1 cellular context compared by ENCODE assay signal in the genomic region with DNA sequence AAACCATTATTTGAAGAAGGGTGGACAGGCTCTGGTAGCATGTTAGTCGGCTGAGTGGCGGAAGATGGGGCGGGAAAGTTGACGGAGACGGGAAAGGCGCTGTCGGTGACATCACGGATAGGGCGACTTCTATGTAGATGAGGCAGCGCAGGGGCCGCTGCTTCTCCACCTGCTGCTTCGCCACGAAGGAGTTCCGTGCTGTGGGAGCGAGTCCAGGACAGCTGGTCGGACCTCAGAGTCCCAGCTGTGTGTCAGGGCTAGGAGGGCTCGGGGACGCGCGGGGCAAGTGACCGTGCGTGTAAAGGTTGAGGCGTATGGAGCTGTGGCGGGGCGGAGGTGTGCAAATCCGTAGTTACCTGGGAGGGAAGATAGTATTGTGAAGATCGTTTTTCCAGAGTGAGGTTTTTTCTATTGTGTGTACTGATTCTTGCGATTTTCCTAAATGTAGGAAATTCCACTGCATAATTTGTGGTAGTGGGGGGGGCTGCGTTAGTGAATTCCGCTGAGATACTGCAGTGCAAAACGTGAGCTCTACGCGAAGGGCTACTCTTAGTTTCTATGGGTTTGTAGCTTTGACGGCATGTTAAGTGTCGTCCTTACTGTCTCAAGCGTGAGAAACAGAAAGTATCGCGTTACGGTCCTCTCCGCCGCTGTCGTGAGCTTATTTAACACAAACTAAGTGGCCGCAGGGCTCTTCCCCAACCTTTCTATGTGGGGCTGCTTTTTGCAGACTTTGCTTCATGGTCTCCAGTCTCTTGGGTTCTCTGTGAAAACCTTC.
TF ChIP-seq lines count a peak whose summit lies in the region.

No MANE protein-coding gene starts in this region.

TF ChIP-seq in HepG2, 621 proteins besides CTCF, POLR2A, EP300 and RAD21 (continued from another document and continues in another):
- TF ChIP-seq, protein P1, sequence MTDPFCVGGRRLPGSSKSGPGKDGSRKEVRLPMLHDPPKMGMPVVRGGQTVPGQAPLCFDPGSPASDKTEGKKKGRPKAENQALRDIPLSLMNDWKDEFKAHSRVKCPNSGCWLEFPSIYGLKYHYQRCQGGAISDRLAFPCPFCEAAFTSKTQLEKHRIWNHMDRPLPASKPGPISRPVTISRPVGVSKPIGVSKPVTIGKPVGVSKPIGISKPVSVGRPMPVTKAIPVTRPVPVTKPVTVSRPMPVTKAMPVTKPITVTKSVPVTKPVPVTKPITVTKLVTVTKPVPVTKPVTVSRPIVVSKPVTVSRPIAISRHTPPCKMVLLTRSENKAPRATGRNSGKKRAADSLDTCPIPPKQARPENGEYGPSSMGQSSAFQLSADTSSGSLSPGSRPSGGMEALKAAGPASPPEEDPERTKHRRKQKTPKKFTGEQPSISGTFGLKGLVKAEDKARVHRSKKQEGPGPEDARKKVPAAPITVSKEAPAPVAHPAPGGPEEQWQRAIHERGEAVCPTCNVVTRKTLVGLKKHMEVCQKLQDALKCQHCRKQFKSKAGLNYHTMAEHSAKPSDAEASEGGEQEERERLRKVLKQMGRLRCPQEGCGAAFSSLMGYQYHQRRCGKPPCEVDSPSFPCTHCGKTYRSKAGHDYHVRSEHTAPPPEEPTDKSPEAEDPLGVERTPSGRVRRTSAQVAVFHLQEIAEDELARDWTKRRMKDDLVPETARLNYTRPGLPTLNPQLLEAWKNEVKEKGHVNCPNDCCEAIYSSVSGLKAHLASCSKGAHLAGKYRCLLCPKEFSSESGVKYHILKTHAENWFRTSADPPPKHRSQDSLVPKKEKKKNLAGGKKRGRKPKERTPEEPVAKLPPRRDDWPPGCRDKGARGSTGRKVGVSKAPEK (CRISPR knock-in tag; IDR thresholded peaks at IDR 0.05; ENCODE audit: borderline replicate concordance): peak; percentile 33; the same call in 1 of the 2 replicates
- TF ChIP-seq KDM3A (CRISPR knock-in tag; IDR thresholded peaks at IDR 0.05; ENCODE audit: low read depth): no peak
- no peak for TF ChIP-seq KLF16 (CRISPR knock-in tag; IDR thresholded peaks at IDR 0.05)
- no peak for TF ChIP-seq NR1H2 (CRISPR knock-in tag; IDR thresholded peaks at IDR 0.05; ENCODE audit: borderline replicate concordance, low read depth)
- no peak for TF ChIP-seq IRF2 (CRISPR knock-in tag; IDR thresholded peaks at IDR 0.05)
- no peak for TF ChIP-seq ZEB1 (IDR thresholded peaks at IDR 0.05; ENCODE audit: insufficient replicate concordance, low read depth)
- TF ChIP-seq, protein P2, sequence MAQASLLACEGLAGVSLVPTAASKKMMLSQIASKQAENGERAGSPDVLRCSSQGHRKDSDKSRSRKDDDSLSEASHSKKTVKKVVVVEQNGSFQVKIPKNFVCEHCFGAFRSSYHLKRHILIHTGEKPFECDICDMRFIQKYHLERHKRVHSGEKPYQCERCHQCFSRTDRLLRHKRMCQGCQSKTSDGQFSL (CRISPR knock-in tag; IDR thresholded peaks at IDR 0.05): peak; percentile 83; the same call in 1 of the 2 replicates
- TF ChIP-seq, protein P3, sequence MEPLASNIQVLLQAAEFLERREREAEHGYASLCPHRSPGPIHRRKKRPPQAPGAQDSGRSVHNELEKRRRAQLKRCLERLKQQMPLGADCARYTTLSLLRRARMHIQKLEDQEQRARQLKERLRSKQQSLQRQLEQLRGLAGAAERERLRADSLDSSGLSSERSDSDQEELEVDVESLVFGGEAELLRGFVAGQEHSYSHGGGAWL (CRISPR knock-in tag; IDR thresholded peaks at IDR 0.05): no peak
- peak; percentile 6 for TF ChIP-seq ASH2L (IDR thresholded peaks at IDR 0.05; ENCODE audit: insufficient read length, low read depth, low read length)
- TF ChIP-seq MYNN (CRISPR knock-in tag; IDR thresholded peaks at IDR 0.05; ENCODE audit: low read depth): no peak
- TF ChIP-seq, protein P4, sequence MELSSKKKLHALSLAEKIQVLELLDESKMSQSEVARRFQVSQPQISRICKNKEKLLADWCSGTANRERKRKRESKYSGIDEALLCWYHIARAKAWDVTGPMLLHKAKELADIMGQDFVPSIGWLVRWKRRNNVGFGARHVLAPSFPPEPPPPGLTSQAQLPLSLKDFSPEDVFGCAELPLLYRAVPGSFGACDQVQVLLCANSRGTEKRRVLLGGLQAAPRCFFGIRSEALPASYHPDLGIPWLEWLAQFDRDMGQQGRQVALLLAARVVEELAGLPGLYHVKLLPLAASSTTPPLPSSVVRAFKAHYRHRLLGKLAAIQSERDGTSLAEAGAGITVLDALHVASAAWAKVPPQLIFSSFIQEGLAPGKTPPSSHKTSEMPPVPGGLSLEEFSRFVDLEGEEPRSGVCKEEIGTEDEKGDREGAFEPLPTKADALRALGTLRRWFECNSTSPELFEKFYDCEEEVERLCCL (CRISPR knock-in tag; IDR thresholded peaks at IDR 0.05; ENCODE audit: borderline replicate concordance): no peak
- TF ChIP-seq, protein P5, sequence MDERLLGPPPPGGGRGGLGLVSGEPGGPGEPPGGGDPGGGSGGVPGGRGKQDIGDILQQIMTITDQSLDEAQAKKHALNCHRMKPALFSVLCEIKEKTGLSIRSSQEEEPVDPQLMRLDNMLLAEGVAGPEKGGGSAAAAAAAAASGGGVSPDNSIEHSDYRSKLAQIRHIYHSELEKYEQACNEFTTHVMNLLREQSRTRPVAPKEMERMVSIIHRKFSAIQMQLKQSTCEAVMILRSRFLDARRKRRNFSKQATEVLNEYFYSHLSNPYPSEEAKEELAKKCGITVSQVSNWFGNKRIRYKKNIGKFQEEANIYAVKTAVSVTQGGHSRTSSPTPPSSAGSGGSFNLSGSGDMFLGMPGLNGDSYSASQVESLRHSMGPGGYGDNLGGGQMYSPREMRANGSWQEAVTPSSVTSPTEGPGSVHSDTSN (CRISPR knock-in tag; IDR thresholded peaks at IDR 0.05): no peak
- TF ChIP-seq ARNTL (CRISPR knock-in tag; IDR thresholded peaks at IDR 0.05): no peak
- no peak for TF ChIP-seq SMAD1 (CRISPR knock-in tag; IDR thresholded peaks at IDR 0.05; ENCODE audit: borderline replicate concordance, low read depth)
- TF ChIP-seq, protein P6, sequence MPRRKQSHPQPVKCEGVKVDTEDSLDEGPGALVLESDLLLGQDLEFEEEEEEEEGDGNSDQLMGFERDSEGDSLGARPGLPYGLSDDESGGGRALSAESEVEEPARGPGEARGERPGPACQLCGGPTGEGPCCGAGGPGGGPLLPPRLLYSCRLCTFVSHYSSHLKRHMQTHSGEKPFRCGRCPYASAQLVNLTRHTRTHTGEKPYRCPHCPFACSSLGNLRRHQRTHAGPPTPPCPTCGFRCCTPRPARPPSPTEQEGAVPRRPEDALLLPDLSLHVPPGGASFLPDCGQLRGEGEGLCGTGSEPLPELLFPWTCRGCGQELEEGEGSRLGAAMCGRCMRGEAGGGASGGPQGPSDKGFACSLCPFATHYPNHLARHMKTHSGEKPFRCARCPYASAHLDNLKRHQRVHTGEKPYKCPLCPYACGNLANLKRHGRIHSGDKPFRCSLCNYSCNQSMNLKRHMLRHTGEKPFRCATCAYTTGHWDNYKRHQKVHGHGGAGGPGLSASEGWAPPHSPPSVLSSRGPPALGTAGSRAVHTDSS (CRISPR knock-in tag; conservative IDR thresholded peaks at IDR 0.05): no peak
- no peak for TF ChIP-seq PHF5A (CRISPR knock-in tag; IDR thresholded peaks at IDR 0.05; ENCODE audit: low read depth, unreplicated experiment)
- no peak for TF ChIP-seq SPEN (CRISPR knock-in tag; IDR thresholded peaks at IDR 0.05; ENCODE audit: low read depth)
- TF ChIP-seq ATF1 (CRISPR knock-in tag; IDR thresholded peaks at IDR 0.05): peak; percentile 66; the same call in 1 of the 2 replicates
- no peak for TF ChIP-seq ZNF441 (CRISPR knock-in tag; IDR thresholded peaks at IDR 0.05; ENCODE audit: borderline replicate concordance)
- no peak for TF ChIP-seq MIXL1 (CRISPR knock-in tag; IDR thresholded peaks at IDR 0.05)
- TF ChIP-seq, protein P7, sequence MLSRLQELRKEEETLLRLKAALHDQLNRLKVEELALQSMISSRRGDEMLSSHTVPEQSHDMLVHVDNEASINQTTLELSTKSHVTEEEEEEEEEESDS (CRISPR knock-in tag; IDR thresholded peaks at IDR 0.05; ENCODE audit: borderline replicate concordance): peak; percentile 99
- TF ChIP-seq NCOA2 (CRISPR knock-in tag; IDR thresholded peaks at IDR 0.05): no peak
- TF ChIP-seq ZNF501 (CRISPR knock-in tag; IDR thresholded peaks at IDR 0.05): no peak
- no peak for TF ChIP-seq FOXO1 (CRISPR knock-in tag; IDR thresholded peaks at IDR 0.05)
- TF ChIP-seq, protein P8, sequence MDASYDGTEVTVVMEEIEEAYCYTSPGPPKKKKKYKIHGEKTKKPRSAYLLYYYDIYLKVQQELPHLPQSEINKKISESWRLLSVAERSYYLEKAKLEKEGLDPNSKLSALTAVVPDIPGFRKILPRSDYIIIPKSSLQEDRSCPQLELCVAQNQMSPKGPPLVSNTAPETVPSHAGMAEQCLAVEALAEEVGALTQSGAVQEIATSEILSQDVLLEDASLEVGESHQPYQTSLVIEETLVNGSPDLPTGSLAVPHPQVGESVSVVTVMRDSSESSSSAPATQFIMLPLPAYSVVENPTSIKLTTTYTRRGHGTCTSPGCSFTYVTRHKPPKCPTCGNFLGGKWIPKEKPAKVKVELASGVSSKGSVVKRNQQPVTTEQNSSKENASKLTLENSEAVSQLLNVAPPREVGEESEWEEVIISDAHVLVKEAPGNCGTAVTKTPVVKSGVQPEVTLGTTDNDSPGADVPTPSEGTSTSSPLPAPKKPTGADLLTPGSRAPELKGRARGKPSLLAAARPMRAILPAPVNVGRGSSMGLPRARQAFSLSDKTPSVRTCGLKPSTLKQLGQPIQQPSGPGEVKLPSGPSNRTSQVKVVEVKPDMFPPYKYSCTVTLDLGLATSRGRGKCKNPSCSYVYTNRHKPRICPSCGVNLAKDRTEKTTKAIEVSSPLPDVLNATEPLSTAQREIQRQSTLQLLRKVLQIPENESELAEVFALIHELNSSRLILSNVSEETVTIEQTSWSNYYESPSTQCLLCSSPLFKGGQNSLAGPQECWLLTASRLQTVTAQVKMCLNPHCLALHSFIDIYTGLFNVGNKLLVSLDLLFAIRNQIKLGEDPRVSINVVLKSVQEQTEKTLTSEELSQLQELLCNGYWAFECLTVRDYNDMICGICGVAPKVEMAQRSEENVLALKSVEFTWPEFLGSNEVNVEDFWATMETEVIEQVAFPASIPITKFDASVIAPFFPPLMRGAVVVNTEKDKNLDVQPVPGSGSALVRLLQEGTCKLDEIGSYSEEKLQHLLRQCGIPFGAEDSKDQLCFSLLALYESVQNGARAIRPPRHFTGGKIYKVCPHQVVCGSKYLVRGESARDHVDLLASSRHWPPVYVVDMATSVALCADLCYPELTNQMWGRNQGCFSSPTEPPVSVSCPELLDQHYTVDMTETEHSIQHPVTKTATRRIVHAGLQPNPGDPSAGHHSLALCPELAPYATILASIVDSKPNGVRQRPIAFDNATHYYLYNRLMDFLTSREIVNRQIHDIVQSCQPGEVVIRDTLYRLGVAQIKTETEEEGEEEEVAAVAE (CRISPR knock-in tag; IDR thresholded peaks at IDR 0.05; ENCODE audit: borderline replicate concordance): 0 out of 2 replicates have a peak, but pooled peaks have one; percentile 1
- TF ChIP-seq ATAD3A (CRISPR knock-in tag; IDR thresholded peaks at IDR 0.05): no peak
- TF ChIP-seq, protein P9, sequence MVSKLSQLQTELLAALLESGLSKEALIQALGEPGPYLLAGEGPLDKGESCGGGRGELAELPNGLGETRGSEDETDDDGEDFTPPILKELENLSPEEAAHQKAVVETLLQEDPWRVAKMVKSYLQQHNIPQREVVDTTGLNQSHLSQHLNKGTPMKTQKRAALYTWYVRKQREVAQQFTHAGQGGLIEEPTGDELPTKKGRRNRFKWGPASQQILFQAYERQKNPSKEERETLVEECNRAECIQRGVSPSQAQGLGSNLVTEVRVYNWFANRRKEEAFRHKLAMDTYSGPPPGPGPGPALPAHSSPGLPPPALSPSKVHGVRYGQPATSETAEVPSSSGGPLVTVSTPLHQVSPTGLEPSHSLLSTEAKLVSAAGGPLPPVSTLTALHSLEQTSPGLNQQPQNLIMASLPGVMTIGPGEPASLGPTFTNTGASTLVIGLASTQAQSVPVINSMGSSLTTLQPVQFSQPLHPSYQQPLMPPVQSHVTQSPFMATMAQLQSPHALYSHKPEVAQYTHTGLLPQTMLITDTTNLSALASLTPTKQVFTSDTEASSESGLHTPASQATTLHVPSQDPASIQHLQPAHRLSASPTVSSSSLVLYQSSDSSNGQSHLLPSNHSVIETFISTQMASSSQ (IDR thresholded peaks at IDR 0.05; ENCODE audit: low read depth): no peak
- TF ChIP-seq, protein P9 (CRISPR knock-in tag; IDR thresholded peaks at IDR 0.05; ENCODE audit: borderline replicate concordance): no peak
- TF ChIP-seq GABPA (IDR thresholded peaks at IDR 0.05; ENCODE audit: low read depth, low read length): no peak
- no peak for TF ChIP-seq GABPA (CRISPR knock-in tag; IDR thresholded peaks at IDR 0.05; ENCODE audit: low read depth)
- no peak for TF ChIP-seq ZNF564 (CRISPR knock-in tag; IDR thresholded peaks at IDR 0.05)
